8 cellular contexts compared by ENCODE assay signal in the genomic region with DNA sequence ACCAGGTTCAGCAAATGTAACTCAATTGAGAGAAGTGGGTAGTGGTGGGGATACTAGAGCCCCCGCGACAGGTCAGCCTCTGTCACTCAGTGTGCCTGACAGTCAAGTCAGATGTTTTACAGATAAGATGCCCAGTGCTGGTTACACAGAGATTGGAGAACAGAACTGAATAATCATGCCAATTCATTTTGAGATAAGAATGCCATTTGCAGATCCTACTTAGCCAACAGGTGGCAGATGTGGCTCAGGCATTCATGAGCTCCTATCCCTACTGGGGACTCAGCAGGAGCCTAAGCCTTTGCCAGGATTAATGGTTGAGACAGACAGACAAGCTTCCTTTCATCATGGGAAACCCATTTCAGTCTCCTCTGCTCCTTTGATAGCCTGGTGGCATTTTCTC.
DNase-seq lines count a peak whose midpoint lies in the region; ATAC-seq, FAIRE-seq and TF ChIP-seq lines count a peak whose summit lies in the region.
"Had no signal": no experiment of that assay in that cellular context is flagged by ENCODE, and none has a peak within 500 bp of the region (broad histone marks: within the 10 kb centered on the region; RNA-seq: fewer than 3 reads in every experiment).

No MANE protein-coding gene starts in this region.

- no peak for TF ChIP-seq POLR2A in ovary (IDR thresholded peaks at IDR 0.05)

- 6 to 10% methylated on average over 2 of the region's 2 CpGs for WGBS in pancreas, 2 donors
- WGBS in ovary, 3 donors = 53 to 85% (median 79%) methylated on average over 2 of the region's 2 CpGs

- peak in 3 of 4 donors; percentile 21 to 47 (median 31) for ATAC-seq in pancreas
- ATAC-seq in HG03196 (IDR thresholded peaks at IDR 0.05; ENCODE audit: unreplicated experiment) = no peak

- no peaks in the 10 kb centered on the region for H3F3A ChIP-seq in MM.1S (ENCODE audit: insufficient read depth, low read length)

- H3K9me2 ChIP-seq in MM.1S (replicated peaks; ENCODE audit: insufficient read depth, low read length) = no peaks in the 10 kb centered on the region

- H3K4me1 ChIP-seq in pancreas (peaks cover 1 to 3% (median 3%) of the 10 kb centered on the region in 3 donors), ovary (ENCODE audit: insufficient read depth) (peaks cover 3% of the 10 kb centered on the region), MM.1S (ENCODE audit: low read length) (no peaks in the 10 kb centered on the region)

- in situ Hi-C loops in GM13977 (cut with MboI; ENCODE audit: low pct_unique_long_range_greater_than_20kb, low sequenced_read_pairs, unreplicated experiment) = no loop called here

- TF ChIP-seq CTCF in GM13977 (IDR thresholded peaks at IDR 0.05; ENCODE audit: extremely low read depth, insufficient read depth, missing control alignments) (no peak), pancreas (IDR thresholded peaks at IDR 0.05) (no peak), ovary (IDR thresholded peaks at IDR 0.05) (no peak), MM.1S (IDR thresholded peaks at IDR 0.05; ENCODE audit: low read length) (no peak)

- no peaks in the 10 kb centered on the region for H3K36me3 ChIP-seq in pancreas
- H3K36me3 ChIP-seq in ovary = no peaks in the 10 kb centered on the region
- H3K36me3 ChIP-seq in MM.1S (replicated peaks; ENCODE audit: insufficient read depth, low read length) = no peaks in the 10 kb centered on the region

- no peak overlapping the region for H3K9ac ChIP-seq in MM.1S (ENCODE audit: low read length)

- H2AFZ ChIP-seq in MM.1S (ENCODE audit: low read length) = no peak overlapping the region

- FAIRE-seq in pancreas (lab: Jason Lieb, UNC) = no peak

- H3K4me3 ChIP-seq in pancreas (no peak overlapping the region), ovary (no peak overlapping the region), MM.1S (ENCODE audit: low read length) (no peak overlapping the region)

- intact Hi-C loops in pancreas (cut with DNase I) (no loop called here), ovary (cut with DNase I) (no loop called here)

- H3K27me3 ChIP-seq in pancreas (no peaks in the 10 kb centered on the region), ovary (no peaks in the 10 kb centered on the region), MM.1S (replicated peaks; ENCODE audit: insufficient read depth, low read length) (no peaks in the 10 kb centered on the region)

- H3K79me2 ChIP-seq in MM.1S (ENCODE audit: low read length) = no peaks in the 10 kb centered on the region

- no peaks in the 10 kb centered on the region for H4K20me1 ChIP-seq in MM.1S (ENCODE audit: insufficient read depth, low read length)

- H3K27ac ChIP-seq in pancreas (no peak overlapping the region), ovary (no peak overlapping the region), MM.1S (ENCODE audit: low read length) (no peak overlapping the region)

- H3K9me3 ChIP-seq in pancreas = no peaks in the 10 kb centered on the region
- no peaks in the 10 kb centered on the region for H3K9me3 ChIP-seq in ovary
- H3K9me3 ChIP-seq in MM.1S (replicated peaks; ENCODE audit: insufficient read depth, low read length) = no peaks in the 10 kb centered on the region

- TF ChIP-seq EP300 in ovary (IDR thresholded peaks at IDR 0.05) = no peak

- H3K4me2 ChIP-seq in MM.1S (ENCODE audit: low read depth, low read length) = no peak overlapping the region

- DNase-seq in GM13977 (ENCODE audit: low spot score) = peak; percentile 35
- peak; percentile 30 for DNase-seq in NCI-H226
- peak; percentile 63 to 77 for DNase-seq in dermis microvascular lymphatic vessel endothelial cell (ENCODE audit: low read depth in 2 of 2)
- DNase-seq in pancreas = no peak
- DNase-seq in ovary = no peak
- no peak for DNase-seq in MM.1S
- DNase-seq: stimulated activated CD4-positive, alpha-beta T cell treated with anti-CD3 and anti-CD28 coated beads, Interleukin-2, amount 100 ng/mL, for 24 hours had no signal

Comparison
In these comparisons a context has a peak if more than half of its experiments do, and no peak if none do; other contexts are left out.
1. DNase-seq: peak in GM13977 (single experiment), NCI-H226 (single experiment) and dermis microvascular lymphatic vessel endothelial cell (2 of 2); none in pancreas (0 of 6), ovary (0 of 5) and MM.1S (single experiment).